10 cellular contexts compared by ENCODE assay signal in genomic region chr18:77115461-77115907, GRCh38. TPM values are rescaled to one million over a fixed set of nuclear protein-coding genes. Genes with fewer than 3 reads are reported as not detected.
DNase-seq lines count a peak whose midpoint lies in the region; ATAC-seq and TF ChIP-seq lines count a peak whose summit lies in the region.
"Had no signal": no experiment of that assay in that cellular context is flagged by ENCODE, and none has a peak within 500 bp of the region (broad histone marks: within the 10 kb centered on the region; RNA-seq: fewer than 3 reads in every experiment).

No MANE protein-coding gene starts in this region.

- no peak overlapping the region for H3K27ac ChIP-seq in CD4-positive, alpha-beta T cell (ENCODE audit: low read depth, low read length)
- peak overlapping the region; percentile 85 for H3K27ac ChIP-seq in muscle layer of duodenum (ENCODE audit: low read length)

- intact Hi-C loops in CD4-positive, alpha-beta T cell (cut with DNase I, micrococcal nuclease) = loop anchor here in 1 of 2 experiments (2.0 kb wide), 1 partner anchor 13 kb away; no protein-coding TSS in a partner anchor

- H3K4me1 ChIP-seq in muscle layer of duodenum (ENCODE audit: control insufficient read depth in 1 of 2, insufficient read depth in 2 of 2, low read length in 2 of 2) = peaks cover 5 to 11% of the 10 kb centered on the region in 2 donors

- peak overlapping the region; percentile 25 for H3K4me3 Mint-ChIP-seq in CD4-positive, alpha-beta T cell
- H3K4me3 Mint-ChIP-seq in brain = no peak overlapping the region
- H3K4me3 Mint-ChIP-seq: nephron progenitor cell had no signal

- H3K9me3 Mint-ChIP-seq in CD4-positive, alpha-beta T cell = no peaks in the 10 kb centered on the region
- peaks cover 0 to 8% (median 0%) of the 10 kb centered on the region in 5 experiments for H3K9me3 Mint-ChIP-seq in brain

- H3K9me3 ChIP-seq in CD4-positive, alpha-beta T cell (ENCODE audit: control insufficient read depth, low read length) = no peaks in the 10 kb centered on the region
- no peaks in the 10 kb centered on the region for H3K9me3 ChIP-seq in muscle layer of duodenum (ENCODE audit: control insufficient read depth in 1 of 2, low read length in 2 of 2)
- H3K9me3 ChIP-seq: thoracic aorta had no signal

- peaks cover 87% of the 10 kb centered on the region for H3K4me1 Mint-ChIP-seq in CD4-positive, alpha-beta T cell (ENCODE audit: low read depth)
- H3K4me1 Mint-ChIP-seq in brain = peaks cover 45% of the 10 kb centered on the region

- H3K36me3 Mint-ChIP-seq in CD4-positive, alpha-beta T cell (ENCODE audit: low read depth) = peaks cover 78% of the 10 kb centered on the region
- peaks cover 5% of the 10 kb centered on the region for H3K36me3 Mint-ChIP-seq in brain

- no peak overlapping the region for H3K4me3 ChIP-seq in muscle layer of duodenum (ENCODE audit: low read depth in 1 of 2, low read length in 2 of 2)
- H3K4me3 ChIP-seq: thoracic aorta had no signal

- peak overlapping the region; percentile 97 for H3K27ac Mint-ChIP-seq in CD4-positive, alpha-beta T cell
- H3K27ac Mint-ChIP-seq in brain = peak overlapping the region in 3 of 5 experiments; percentile 54 to 81 (median 79)
- H3K27ac Mint-ChIP-seq: nephron progenitor cell had no signal

- no peak for ATAC-seq in CD4-positive, alpha-beta T cell (ENCODE audit: poor library complexity)
- peak; percentile 10 for ATAC-seq in HG02884 (IDR thresholded peaks at IDR 0.05; ENCODE audit: unreplicated experiment)
- ATAC-seq in HG02571 (IDR thresholded peaks at IDR 0.05; ENCODE audit: unreplicated experiment) = no peak
- ATAC-seq in GM21360 (IDR thresholded peaks at IDR 0.05; ENCODE audit: unreplicated experiment) = no peak
- ATAC-seq in GM21515 (IDR thresholded peaks at IDR 0.05; ENCODE audit: unreplicated experiment) = no peak

- POLR2A ChIA-PET in CD4-positive, alpha-beta T cell (lab: Charles Lee) = interaction anchor here (1.0 to 3.0 kb wide), 8 partner anchors 8 to 96 kb away, joined by 3 to 24 read pairs (median 6); partner anchors contain the start of gene MBP

- no peaks in the 10 kb centered on the region for H3K36me3 ChIP-seq in muscle layer of duodenum (ENCODE audit: control insufficient read depth in 1 of 2, insufficient read depth in 2 of 2, low read length in 2 of 2)
- H3K36me3 ChIP-seq: thoracic aorta had no signal

- no peaks in the 10 kb centered on the region for H3K27me3 Mint-ChIP-seq in CD4-positive, alpha-beta T cell
- no peaks in the 10 kb centered on the region for H3K27me3 Mint-ChIP-seq in brain

- no peak for DNase-seq in CD4-positive, alpha-beta T cell
- DNase-seq in hippocampal formation (lab: John Stamatoyannopoulos, UW) = no peak
- DNase-seq: nephron progenitor cell had no signal

- no peaks in the 10 kb centered on the region for H3K27me3 ChIP-seq in CD4-positive, alpha-beta T cell (ENCODE audit: control insufficient read depth, insufficient read depth, low read length)
- no peaks in the 10 kb centered on the region for H3K27me3 ChIP-seq in muscle layer of duodenum (ENCODE audit: low read depth, low read length)

- TF ChIP-seq CTCF in CD4-positive, alpha-beta T cell (IDR thresholded peaks at IDR 0.05) = no peak
- no peak for TF ChIP-seq CTCF in brain (conservative IDR thresholded peaks at IDR 0.05)

- CTCF ChIA-PET in CD4-positive, alpha-beta T cell (lab: Charles Lee) = interaction anchor here (1.5 to 1.9 kb wide), 2 partner anchors 11 to 133 kb away, joined by 3 to 5 read pairs; no protein-coding TSS in a partner anchor

RNA-seq across cellular contexts. Expression of gene MBP, which starts 17.1 kb away (rescaled TPM):
- total RNA-seq in CD4-positive, alpha-beta T cell = 10 to 100 TPM; 75.4 to 79.2 TPM
- 8,940 TPM for polyA plus RNA-seq in brain (ENCODE audit: insufficient read depth, low read depth, low replicate concordance)
